In the genomic region with DNA sequence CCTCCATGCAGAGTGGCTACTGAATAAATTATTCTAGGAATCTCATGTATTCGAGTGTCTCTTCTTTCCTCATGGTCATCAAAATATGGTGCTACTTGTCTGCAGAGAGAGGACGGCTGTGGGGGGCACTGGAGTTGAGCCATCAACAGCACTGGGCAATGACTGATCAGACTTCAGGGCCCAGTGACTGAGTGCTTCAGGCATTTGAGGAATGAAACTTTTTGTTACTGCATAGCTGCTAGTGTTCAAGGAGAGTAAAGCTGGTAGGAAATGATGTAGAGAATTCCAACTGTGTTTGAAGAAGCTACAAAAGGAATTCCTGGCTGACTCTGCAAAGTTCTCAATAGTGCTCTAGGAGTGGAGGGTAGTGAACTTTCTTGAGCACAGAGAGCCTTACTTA, we compare ENCODE assay signal across 10 cellular contexts.
A peak's percentile ranks its signal among the peaks of the same experiment; 100 is the strongest.
DNase-seq lines count a peak whose midpoint lies in the region; ATAC-seq and TF ChIP-seq lines count a peak whose summit lies in the region.
"Had no signal": no experiment of that assay in that cellular context is flagged by ENCODE, and none has a peak within 500 bp of the region (broad histone marks: within the 10 kb centered on the region; RNA-seq: fewer than 3 reads in every experiment).

No MANE protein-coding gene starts in this region.

- no peak overlapping the region for H3K4me3 Mint-ChIP-seq in natural killer cell
- H3K4me3 Mint-ChIP-seq: type B pancreatic cell had no signal

- TF ChIP-seq CTCF in brain microvascular endothelial cell (IDR thresholded peaks at IDR 0.05; ENCODE audit: low read depth, low read length, missing control alignments) = no peak
- no peak for TF ChIP-seq CTCF in natural killer cell (IDR thresholded peaks at IDR 0.05)

- peak; percentile 90 for DNase-seq in A172 (ENCODE audit: low spot score)
- DNase-seq in HS-5 (ENCODE audit: low read depth) = peak; percentile 46
- peak; percentile 90 for DNase-seq in brain microvascular endothelial cell
- peak; percentile 95 for DNase-seq in islet precursor cell
- no peak for DNase-seq in natural killer cell
- DNase-seq in SHP77 treated with DMSO at 0.1 percent for 48 hours (lab: John Stamatoyannopoulos, UW) = no peak
- no peak for DNase-seq in AML-193 (lab: John Stamatoyannopoulos, UW)
- DNase-seq in OCI-M2 (lab: John Stamatoyannopoulos, UW; ENCODE audit: unreplicated experiment) = no peak
- DNase-seq: colonic mucosa had no signal

- in situ Hi-C loops in brain microvascular endothelial cell (cut with HindIII; ENCODE audit: low pct_ligation_motif_present, low sequenced_read_pairs) = no loop called here

- H3K27me3 ChIP-seq in brain microvascular endothelial cell (replicated peaks) = no peaks in the 10 kb centered on the region
- H3K27me3 ChIP-seq: colonic mucosa had no signal

- peaks cover 0 to 7% of the 10 kb centered on the region in 2 donors for H3K27me3 Mint-ChIP-seq in natural killer cell (ENCODE audit: low read depth in 2 of 2)
- H3K27me3 Mint-ChIP-seq: type B pancreatic cell had no signal

- H3K4me1 Mint-ChIP-seq in natural killer cell = peaks cover 0 to 8% of the 10 kb centered on the region in 2 donors

- H3K27ac Mint-ChIP-seq in natural killer cell = no peak overlapping the region
- H3K27ac Mint-ChIP-seq: type B pancreatic cell had no signal

- ATAC-seq in natural killer cell = no peak

- intact Hi-C loops in natural killer cell (cut with micrococcal nuclease) = no loop called here

- H3K36me3 ChIP-seq in brain microvascular endothelial cell (replicated peaks) = no peaks in the 10 kb centered on the region
- H3K36me3 ChIP-seq: colonic mucosa had no signal

- H3K4me3 ChIP-seq in brain microvascular endothelial cell (ENCODE audit: low read depth, low read length) = no peak overlapping the region
- H3K4me3 ChIP-seq: colonic mucosa had no signal

- H3K27ac ChIP-seq in brain microvascular endothelial cell = no peak overlapping the region
- H3K27ac ChIP-seq: colonic mucosa had no signal

- H3K36me3 Mint-ChIP-seq in natural killer cell = no peaks in the 10 kb centered on the region

- no peaks in the 10 kb centered on the region for H3K9me3 Mint-ChIP-seq in natural killer cell
- H3K9me3 Mint-ChIP-seq: type B pancreatic cell had no signal

Comparison
In these comparisons a context has a peak if more than half of its experiments do, and no peak if none do; other contexts are left out.
1. DNase-seq: peak in A172 (single experiment), HS-5 (single experiment), brain microvascular endothelial cell (single experiment) and islet precursor cell (single experiment); none in natural killer cell (single experiment), SHP77 treated with DMSO at 0.1 percent for 48 hours (single experiment), AML-193 (0 of 2) and OCI-M2 (single experiment).